8 cellular contexts compared by ENCODE assay signal in genomic region chr15:73704869-73705645, GRCh38. TPM values are rescaled to one million over a fixed set of nuclear protein-coding genes. Genes with fewer than 3 reads are reported as not detected.
DNase-seq lines count a peak whose midpoint lies in the region; ATAC-seq and TF ChIP-seq lines count a peak whose summit lies in the region.

No MANE protein-coding gene starts in this region.

- ATAC-seq in activated CD4-positive, CD25-positive, alpha-beta regulatory T cell treated with anti-CD3 and anti-CD28 coated beads, Interleukin-2, amount 50 U/mL, for 24 hours: peak; percentile 68 to 69
- peak; percentile 82 to 85 for ATAC-seq in lower lobe of right lung
- no peak for ATAC-seq in HG02759 (IDR thresholded peaks at IDR 0.05; ENCODE audit: unreplicated experiment)

- no peak overlapping the region for H3K4me3 ChIP-seq in lower lobe of right lung

- H3K36me3 ChIP-seq in lower lobe of right lung: peaks cover 74% of the 10 kb centered on the region

- no peak overlapping the region for H3K27ac ChIP-seq in lower lobe of right lung

- DNase-seq in NCI-H345 (lab: John Stamatoyannopoulos, UW) (peak; percentile 34), NCI-H345 treated with DMSO at 0.1 percent for 48 hours (lab: John Stamatoyannopoulos, UW; ENCODE audit: unreplicated experiment) (no peak), NCI-H146 treated with DMSO at 0.1 percent for 48 hours (lab: John Stamatoyannopoulos, UW; ENCODE audit: unreplicated experiment) (peak; percentile 3), cerebellar cortex (ENCODE audit: low spot score) (peak; percentile 64), lower lobe of right lung (peak; percentile 75)
- peak; percentile 54 for DNase-seq in stimulated activated CD8-positive, alpha-beta memory T cell treated with anti-CD3 and anti-CD28 coated beads, Interleukin-4, amount 100 ng/mL, for 24 hours (ENCODE audit: low read depth)

- H3K9me3 ChIP-seq in lower lobe of right lung: no peaks in the 10 kb centered on the region

- intact Hi-C loops in lower lobe of right lung (cut with DNase I): no loop called here

- H3K27me3 ChIP-seq in lower lobe of right lung (ENCODE audit: low read depth): no peaks in the 10 kb centered on the region

- peaks cover 12% of the 10 kb centered on the region for H3K4me1 ChIP-seq in lower lobe of right lung

- TF ChIP-seq CTCF in lower lobe of right lung (IDR thresholded peaks at IDR 0.05): peak; percentile 80

RNA-seq across cellular contexts. Expression of gene CD276, which starts 20.9 kb away (rescaled TPM):
- total RNA-seq in lower lobe of right lung: 55.0 TPM

RNA-seq across cellular contexts. Expression of gene INSYN1, which starts 48.1 kb away (rescaled TPM):
- 3.8 TPM for total RNA-seq in lower lobe of right lung
